In genomic region chr2:173264152-173264551, GRCh38 we compare ENCODE assay signal across 14 cellular contexts.
DNase-seq lines count a peak whose midpoint lies in the region; ATAC-seq and TF ChIP-seq lines count a peak whose summit lies in the region.
"Had no signal": no experiment of that assay in that cellular context is flagged by ENCODE, and none has a peak within 500 bp of the region (broad histone marks: within the 10 kb centered on the region; RNA-seq: fewer than 3 reads in every experiment).

No MANE protein-coding gene starts in this region.

- H3K9me2 ChIP-seq in OCI-LY7 (ENCODE audit: insufficient read depth, low read length) = no peaks in the 10 kb centered on the region

- no peak for TF ChIP-seq CTCF in OCI-LY7 (conservative IDR thresholded peaks at IDR 0.05; ENCODE audit: low read length)
- TF ChIP-seq CTCF in omental fat pad (IDR thresholded peaks at IDR 0.05) = no peak
- TF ChIP-seq CTCF in WERI-Rb-1 (IDR thresholded peaks at IDR 0.05; ENCODE audit: low read depth, low read length) = no peak

- H3K4me2 ChIP-seq in OCI-LY7 (ENCODE audit: low read length) = peak overlapping the region; percentile 52

- ATAC-seq in activated T-cell treated with anti-CD3 and anti-CD28 coated beads, Interleukin-2, amount 50 U/mL, for 4 hours = no peak
- no peak for ATAC-seq in stimulated activated naive B cell treated with anti-CD40 and anti-IgM and Interleukin-4, amounts not matched to agents 10 μg/mL and 1 μg/mL and 100 μg/mL, for 72 hours (replicated peaks)
- ATAC-seq in omental fat pad (ENCODE audit: low FRiP score) = no peak

- no peak for DNase-seq in activated T-cell treated with anti-CD3 and anti-CD28 coated beads, Interleukin-2, amount 50 U/mL, for 4 hours
- DNase-seq in activated T-cell treated with anti-CD3 and anti-CD28 coated beads for 4 hours (no peak), OCI-LY7 (ENCODE audit: low spot score) (no peak), omental fat pad (ENCODE audit: low spot score) (no peak), AG08395 (ENCODE audit: low spot score) (no peak), WERI-Rb-1 (no peak)
- no peak for DNase-seq in effector memory CD4-positive, alpha-beta T cell
- no peak for DNase-seq in stimulated activated naive B cell treated with anti-CD40 and anti-IgM and Interleukin-4, amounts not matched to agents 10 μg/mL and 1 μg/mL and 100 μg/mL, for 72 hours
- DNase-seq: activated CD8-positive, alpha-beta memory T cell treated with anti-CD3 and anti-CD28 coated beads for 24 hours; activated naive CD4-positive, alpha-beta T cell; brain microvascular endothelial cell; dorsolateral prefrontal cortex; stimulated activated CD4-positive, alpha-beta T cell treated with anti-CD3 and anti-CD28 coated beads, Interleukin-4, amount 100 ng/mL, for 4 hours had no signal

- H3K9me3 Mint-ChIP-seq in activated T-cell treated with anti-CD3 and anti-CD28 coated beads, Interleukin-2, amount 50 U/mL, for 4 hours = no peaks in the 10 kb centered on the region
- no peaks in the 10 kb centered on the region for H3K9me3 Mint-ChIP-seq in stimulated activated naive B cell treated with anti-CD40 and anti-IgM and Interleukin-4, amounts not matched to agents 10 μg/mL and 1 μg/mL and 100 μg/mL, for 72 hours

- no peaks in the 10 kb centered on the region for H3K79me2 ChIP-seq in OCI-LY7 (ENCODE audit: insufficient read depth, low read depth, low read length)

- peak overlapping the region; percentile 23 for H3K4me3 Mint-ChIP-seq in activated T-cell treated with anti-CD3 and anti-CD28 coated beads, Interleukin-2, amount 50 U/mL, for 4 hours
- H3K4me3 Mint-ChIP-seq in stimulated activated naive B cell treated with anti-CD40 and anti-IgM and Interleukin-4, amounts not matched to agents 10 μg/mL and 1 μg/mL and 100 μg/mL, for 72 hours = peak overlapping the region in 1 of 2 donors; percentile 75

- peak overlapping the region; percentile 90 for H2AFZ ChIP-seq in OCI-LY7 (ENCODE audit: low read length)

- H3K36me3 ChIP-seq in OCI-LY7 (ENCODE audit: insufficient read depth, low read length) (peaks cover 5% of the 10 kb centered on the region; the same call in 1 of the 2 replicates), WERI-Rb-1 (no peaks in the 10 kb centered on the region)
- H3K36me3 ChIP-seq in effector memory CD4-positive, alpha-beta T cell (ENCODE audit: control insufficient read depth, insufficient read depth, low read length) = no peaks in the 10 kb centered on the region
- H3K36me3 ChIP-seq: brain microvascular endothelial cell had no signal

- no TSS peak for BruUV-seq in OCI-LY7 (replicated peaks; lab: Mats Ljungman, UMichigan)

- H3K4me3 ChIP-seq in OCI-LY7 (ENCODE audit: low read depth, low read length, poor library complexity, severe bottlenecking) (peak overlapping the region; percentile 36), WERI-Rb-1 (ENCODE audit: low read depth, low read length) (no peak overlapping the region)
- H3K4me3 ChIP-seq in effector memory CD4-positive, alpha-beta T cell (ENCODE audit: insufficient read depth, low read depth, low read length, poor library complexity, severe bottlenecking) = peak overlapping the region; percentile 27
- H3K4me3 ChIP-seq: dorsolateral prefrontal cortex, heart right ventricle had no signal

- peaks cover 15% of the 10 kb centered on the region for H3K4me1 ChIP-seq in OCI-LY7 (ENCODE audit: insufficient read depth, low read length, poor library complexity, severe bottlenecking)
- no peaks in the 10 kb centered on the region for H3K4me1 ChIP-seq in effector memory CD4-positive, alpha-beta T cell (ENCODE audit: control insufficient read depth, insufficient read depth, low read length, poor library complexity, severe bottlenecking)

- H3K27ac ChIP-seq in OCI-LY7 (ENCODE audit: low read depth, low read length, poor library complexity, severe bottlenecking) (peak overlapping the region; percentile 54), WERI-Rb-1 (no peak overlapping the region)
- H3K27ac ChIP-seq in effector memory CD4-positive, alpha-beta T cell (ENCODE audit: insufficient read depth, low read length, poor library complexity, severe bottlenecking) = no peak overlapping the region
- H3K27ac ChIP-seq: brain microvascular endothelial cell, dorsolateral prefrontal cortex had no signal

- POLR2A ChIA-PET in OCI-LY7 (lab: Charles Lee) = interaction anchor here (3.6 kb wide), 1 partner anchor 12 kb away, joined by 16 read pairs; no protein-coding TSS in a partner anchor

- H3K27ac Mint-ChIP-seq in stimulated activated naive B cell treated with anti-CD40 and anti-IgM and Interleukin-4, amounts not matched to agents 10 μg/mL and 1 μg/mL and 100 μg/mL, for 72 hours = peak overlapping the region; percentile 79

- H3K27me3 ChIP-seq in effector memory CD4-positive, alpha-beta T cell (replicated peaks; ENCODE audit: control insufficient read depth, insufficient read depth, low read length, poor library complexity, severe bottlenecking) = no peaks in the 10 kb centered on the region
- no peaks in the 10 kb centered on the region for H3K27me3 ChIP-seq in WERI-Rb-1 (ENCODE audit: insufficient read depth, low read depth, severe bottlenecking)
- H3K27me3 ChIP-seq: brain microvascular endothelial cell, dorsolateral prefrontal cortex, heart right ventricle had no signal

- no peaks in the 10 kb centered on the region for H3K36me3 Mint-ChIP-seq in activated T-cell treated with anti-CD3 and anti-CD28 coated beads, Interleukin-2, amount 50 U/mL, for 4 hours (ENCODE audit: insufficient read depth)
- peaks cover 21 to 47% of the 10 kb centered on the region in 2 donors for H3K36me3 Mint-ChIP-seq in stimulated activated naive B cell treated with anti-CD40 and anti-IgM and Interleukin-4, amounts not matched to agents 10 μg/mL and 1 μg/mL and 100 μg/mL, for 72 hours

- H3K27me3 Mint-ChIP-seq in activated T-cell treated with anti-CD3 and anti-CD28 coated beads, Interleukin-2, amount 50 U/mL, for 4 hours (ENCODE audit: low read depth) = no peaks in the 10 kb centered on the region
- no peaks in the 10 kb centered on the region for H3K27me3 Mint-ChIP-seq in stimulated activated naive B cell treated with anti-CD40 and anti-IgM and Interleukin-4, amounts not matched to agents 10 μg/mL and 1 μg/mL and 100 μg/mL, for 72 hours

- intact Hi-C loops in OCI-LY7 (cut with micrococcal nuclease; ENCODE audit: unreplicated experiment) = loop anchor here (2.0 kb wide), 1 partner anchor 87 kb away; no protein-coding TSS in a partner anchor

- CTCF ChIA-PET in OCI-LY7 (lab: Charles Lee; ENCODE audit: unreplicated experiment) = no interaction called here

- peaks cover 12% of the 10 kb centered on the region for H3K4me1 Mint-ChIP-seq in activated T-cell treated with anti-CD3 and anti-CD28 coated beads, Interleukin-2, amount 50 U/mL, for 4 hours (ENCODE audit: low read depth)
- H3K4me1 Mint-ChIP-seq in stimulated activated naive B cell treated with anti-CD40 and anti-IgM and Interleukin-4, amounts not matched to agents 10 μg/mL and 1 μg/mL and 100 μg/mL, for 72 hours = peaks cover 12 to 15% of the 10 kb centered on the region in 2 donors

- H4K20me1 ChIP-seq in OCI-LY7 (ENCODE audit: insufficient read depth, low read length) = no peaks in the 10 kb centered on the region

- H3K9me3 ChIP-seq in OCI-LY7 (ENCODE audit: low read length) (no peaks in the 10 kb centered on the region), WERI-Rb-1 (ENCODE audit: severe bottlenecking) (no peaks in the 10 kb centered on the region)
- no peaks in the 10 kb centered on the region for H3K9me3 ChIP-seq in effector memory CD4-positive, alpha-beta T cell (ENCODE audit: control insufficient read depth, low read length)
- H3K9me3 ChIP-seq: heart right ventricle had no signal
